Comparison of ENCODE assay signal across 8 cellular contexts in the genomic region with DNA sequence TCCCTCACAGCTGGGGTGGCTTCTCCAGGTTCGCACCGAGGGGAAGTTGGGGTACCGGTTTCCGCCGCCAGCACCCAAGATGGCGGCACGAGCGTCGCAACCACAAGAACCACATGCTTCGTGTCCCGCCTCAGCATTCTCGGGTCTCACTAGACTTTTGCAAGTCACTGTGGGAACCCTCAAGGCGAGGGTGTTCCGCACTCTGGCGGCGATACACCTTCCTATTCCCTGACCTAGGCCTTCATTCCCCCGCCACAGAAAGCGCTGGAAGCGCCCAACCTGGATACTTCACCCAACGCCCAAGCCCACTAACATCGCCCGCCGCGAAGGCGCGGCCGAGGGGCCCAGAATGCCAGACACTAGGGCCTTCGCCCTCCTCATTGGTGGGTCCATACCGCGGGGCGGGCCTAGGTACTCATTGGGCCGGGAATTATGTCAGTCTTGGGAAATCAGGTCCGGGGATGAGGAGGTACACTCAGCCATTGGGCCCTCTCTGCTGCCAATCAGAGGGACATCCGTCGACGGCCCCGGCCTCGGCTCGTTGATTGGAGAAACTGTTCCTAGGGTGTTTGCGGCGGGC. TPM values are rescaled to one million over a fixed set of nuclear protein-coding genes. Genes with fewer than 3 reads are reported as not detected.
DNase-seq lines count a peak whose midpoint lies in the region; ATAC-seq lines count a peak whose summit lies in the region.

No MANE protein-coding gene starts in this region.

- H3K36me3 Mint-ChIP-seq in effector memory CD8-positive, alpha-beta T cell (ENCODE audit: insufficient read depth), result peaks cover 17% of the 10 kb centered on the region
- peaks cover 12% of the 10 kb centered on the region for H3K36me3 Mint-ChIP-seq in memory B cell

- H3K9me3 Mint-ChIP-seq in effector memory CD8-positive, alpha-beta T cell, result no peaks in the 10 kb centered on the region
- H3K9me3 Mint-ChIP-seq in memory B cell, result no peaks in the 10 kb centered on the region

- H3K27me3 Mint-ChIP-seq in effector memory CD8-positive, alpha-beta T cell, result no peaks in the 10 kb centered on the region
- H3K27me3 Mint-ChIP-seq in memory B cell, result no peaks in the 10 kb centered on the region

- H3K27ac Mint-ChIP-seq in effector memory CD8-positive, alpha-beta T cell, result peak overlapping the region; percentile 94 to 95
- peak overlapping the region; percentile 97 for H3K27ac Mint-ChIP-seq in memory B cell

- H3K4me3 Mint-ChIP-seq in effector memory CD8-positive, alpha-beta T cell, result peak overlapping the region; percentile 81 to 83
- H3K4me3 Mint-ChIP-seq in memory B cell, result peak overlapping the region; percentile 98

- peaks cover 45 to 50% of the 10 kb centered on the region in 2 donors for H3K4me1 Mint-ChIP-seq in effector memory CD8-positive, alpha-beta T cell (ENCODE audit: low read depth in 2 of 2)
- peaks cover 42% of the 10 kb centered on the region for H3K4me1 Mint-ChIP-seq in memory B cell

- ATAC-seq in GM21367 (IDR thresholded peaks at IDR 0.05; ENCODE audit: unreplicated experiment) (peak; percentile 74), memory B cell (ENCODE audit: low read depth) (peak; percentile 91)
- ATAC-seq in effector memory CD8-positive, alpha-beta T cell (replicated peaks), result peak; percentile 93

- DNase-seq in COR-L47 (lab: John Stamatoyannopoulos, UW) (peak; percentile 99), HT1080 (ENCODE audit: low read depth) (peak; percentile 100), NOMO-1 (lab: John Stamatoyannopoulos, UW; ENCODE audit: unreplicated experiment in 2 of 2) (peak; percentile 99 to 100), memory B cell (ENCODE audit: low spot score in 2 of 2) (peak; percentile 88 to 93)
- peak; percentile 87 to 95 (median 94) for DNase-seq in activated CD8-positive, alpha-beta memory T cell treated with anti-CD3 and anti-CD28 coated beads for 48 hours (ENCODE audit: low read depth in 2 of 3, low spot score in 2 of 3)
- DNase-seq in effector memory CD8-positive, alpha-beta T cell, result peak; percentile 94 to 95 (median 95)
- peak; percentile 96 for DNase-seq in stimulated activated CD8-positive, alpha-beta memory T cell treated with anti-CD3 and anti-CD28 coated beads, Interleukin-12 subunit alpha, Interleukin-12 subunit beta, amount 100 ng/mL, for 1 hour (ENCODE audit: low read depth)

RNA-seq across cellular contexts. Expression of gene NFE2L1, which starts 0.3 kb away (rescaled TPM):
- total RNA-seq in HT1080 (2014; rRNA removed; shearing (Covaris generic)), result 59.4 and 62.3 TPM in 2 replicates
- polyA plus RNA-seq in HT1080 (2015; cell fraction: cytosol; rRNA removed), result 138 and 142 TPM in 2 replicates
- polyA plus RNA-seq in HT1080 (2015; cell fraction: nucleus; rRNA removed), result 273 and 285 TPM in 2 replicates

RNA-seq across cellular contexts. Expression of gene COPZ2, which starts 10.2 kb away (rescaled TPM):
- total RNA-seq in HT1080 (2014; rRNA removed; shearing (Covaris generic)), result 15.4 and 17.3 TPM in 2 replicates
- 13.9 and 16.4 TPM in 2 replicates for polyA plus RNA-seq in HT1080 (2015; cell fraction: cytosol; rRNA removed)
- 10.7 and 12.3 TPM in 2 replicates for polyA plus RNA-seq in HT1080 (2015; cell fraction: nucleus; rRNA removed)

RNA-seq across cellular contexts. Expression of gene CBX1, which starts 53.4 kb away (rescaled TPM):
- total RNA-seq in HT1080 (2014; rRNA removed; shearing (Covaris generic)), result 67.3 and 84.4 TPM in 2 replicates
- 65.6 and 69.6 TPM in 2 replicates for polyA plus RNA-seq in HT1080 (2015; cell fraction: cytosol; rRNA removed)
- 36.2 TPM in 2 replicates for polyA plus RNA-seq in HT1080 (2015; cell fraction: nucleus; rRNA removed)

RNA-seq across cellular contexts. Expression of gene SNX11, which starts 59.7 kb away (rescaled TPM):
- total RNA-seq in HT1080 (2014; rRNA removed; shearing (Covaris generic)), result 15.7 and 18.3 TPM in 2 replicates
- polyA plus RNA-seq in HT1080 (2015; cell fraction: cytosol; rRNA removed), result 12.6 and 13.1 TPM in 2 replicates
- polyA plus RNA-seq in HT1080 (2015; cell fraction: nucleus; rRNA removed), result 13.1 and 25.9 TPM in 2 replicates

Comparison
In these comparisons a context has a peak if more than half of its experiments do, and no peak if none do; other contexts are left out.
1. Peak in every context shown above with its lines: DNase-seq and ATAC-seq.